24 cellular contexts compared by ENCODE assay signal in the genomic region with DNA sequence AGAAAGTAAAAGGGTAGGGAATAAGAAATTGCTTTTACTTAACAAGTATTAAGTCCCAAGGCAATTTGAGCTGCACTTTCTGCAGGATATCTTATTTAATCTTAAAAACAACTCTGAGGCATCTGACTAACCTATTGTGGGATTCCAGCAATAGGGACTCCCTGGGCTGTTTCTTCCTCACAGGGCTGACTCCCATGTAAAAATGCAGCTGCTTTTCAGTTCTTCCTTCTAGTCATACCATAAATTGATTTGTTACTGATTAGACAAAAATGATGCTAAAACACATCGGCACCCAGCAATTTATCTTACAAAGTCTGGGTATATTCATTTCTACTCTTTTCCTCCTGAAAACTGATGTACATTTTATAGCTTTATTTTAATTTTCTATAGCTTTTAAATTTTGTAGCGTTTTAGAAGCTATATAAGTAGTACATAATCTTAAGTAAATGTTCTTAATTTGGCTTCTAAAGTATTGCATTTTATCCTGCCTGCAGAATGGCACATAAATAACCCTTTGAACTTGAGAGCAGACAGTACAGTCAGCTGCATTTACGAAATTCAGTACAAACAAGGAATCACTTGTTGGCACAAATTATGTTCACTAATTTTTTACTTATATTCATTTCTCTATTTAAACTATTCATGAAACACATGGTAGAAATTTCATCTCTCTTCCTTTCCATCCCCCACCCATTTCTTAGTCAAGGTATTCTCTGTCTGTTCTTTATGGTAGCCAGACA.
A peak's percentile ranks its signal among the peaks of the same experiment; 100 is the strongest.
DNase-seq lines count a peak whose midpoint lies in the region; ATAC-seq, FAIRE-seq and TF ChIP-seq lines count a peak whose summit lies in the region.
"Had no signal": no experiment of that assay in that cellular context is flagged by ENCODE, and none has a peak within 500 bp of the region (broad histone marks: within the 10 kb centered on the region; RNA-seq: fewer than 3 reads in every experiment).

No MANE protein-coding gene starts in this region.

- peaks cover 7 to 51% (median 35%) of the 10 kb centered on the region in 4 donors for H3K4me1 ChIP-seq in stomach
- H3K4me1 ChIP-seq: HAP-1, SJCRH30 had no signal

- no peak overlapping the region for H3K27ac Mint-ChIP-seq in natural killer cell
- no peak overlapping the region for H3K27ac Mint-ChIP-seq in natural killer cell treated with Interleukin-12 subunit alpha and Interleukin-12 subunit beta and Interleukin-15 and Interleukin-18, amount 100 ng/mL, for 72 hours
- H3K27ac Mint-ChIP-seq: GM23338 had no signal

- FAIRE-seq in GM19239 (lab: Jason Lieb, UNC): no peak
- FAIRE-seq: K562, RCC 7860 had no signal

- H3K36me3 Mint-ChIP-seq in natural killer cell: no peaks in the 10 kb centered on the region
- H3K36me3 Mint-ChIP-seq in natural killer cell treated with Interleukin-12 subunit alpha and Interleukin-12 subunit beta and Interleukin-15 and Interleukin-18, amount 100 ng/mL, for 72 hours: no peaks in the 10 kb centered on the region
- H3K36me3 Mint-ChIP-seq: CD8-positive, alpha-beta memory T cell had no signal

- TF ChIP-seq EP300 in stomach (IDR thresholded peaks at IDR 0.05): no peak

- no peaks in the 10 kb centered on the region for H3K9me3 ChIP-seq in stomach
- H3K9me3 ChIP-seq: HAP-1, SJCRH30 had no signal

- TF ChIP-seq CTCF in natural killer cell (IDR thresholded peaks at IDR 0.05) (no peak), VCaP (conservative IDR thresholded peaks at IDR 0.05) (no peak), fibroblast of villous mesenchyme (IDR thresholded peaks at IDR 0.05; ENCODE audit: insufficient read depth, low read depth, low read length) (no peak), stomach (IDR thresholded peaks at IDR 0.05) (no peak)

- H3K27me3 ChIP-seq in stomach: no peaks in the 10 kb centered on the region
- H3K27me3 ChIP-seq: SJCRH30 had no signal

- no peaks in the 10 kb centered on the region for H3K36me3 ChIP-seq in stomach
- H3K36me3 ChIP-seq: HAP-1, SJCRH30 had no signal

- WGBS in stomach, 5 donors: 43 to 68% (median 51%) methylated on average over 3 of the region's 3 CpGs

- TF ChIP-seq POLR2A in stomach (IDR thresholded peaks at IDR 0.05): no peak

- H3K4me1 Mint-ChIP-seq in natural killer cell: peaks cover 19 to 28% of the 10 kb centered on the region in 2 donors
- peaks cover 15 to 23% of the 10 kb centered on the region in 2 donors for H3K4me1 Mint-ChIP-seq in natural killer cell treated with Interleukin-12 subunit alpha and Interleukin-12 subunit beta and Interleukin-15 and Interleukin-18, amount 100 ng/mL, for 72 hours (ENCODE audit: low read depth in 2 of 2)

- ATAC-seq in natural killer cell (no peak), HG03045 (IDR thresholded peaks at IDR 0.05; ENCODE audit: unreplicated experiment) (no peak), HG03378 (IDR thresholded peaks at IDR 0.05; ENCODE audit: unreplicated experiment) (no peak)
- ATAC-seq in natural killer cell treated with Interleukin-12 subunit alpha and Interleukin-12 subunit beta and Interleukin-15 and Interleukin-18, amount 100 ng/mL, for 72 hours: no peak
- ATAC-seq: GM23338, K562 had no signal

- H3K9me3 Mint-ChIP-seq in natural killer cell: no peaks in the 10 kb centered on the region
- H3K9me3 Mint-ChIP-seq in natural killer cell treated with Interleukin-12 subunit alpha and Interleukin-12 subunit beta and Interleukin-15 and Interleukin-18, amount 100 ng/mL, for 72 hours: no peaks in the 10 kb centered on the region
- H3K9me3 Mint-ChIP-seq: CD8-positive, alpha-beta memory T cell; GM23338 had no signal

- peak overlapping the region; percentile 81 for H3K4me3 Mint-ChIP-seq in natural killer cell
- H3K4me3 Mint-ChIP-seq in natural killer cell treated with Interleukin-12 subunit alpha and Interleukin-12 subunit beta and Interleukin-15 and Interleukin-18, amount 100 ng/mL, for 72 hours: no peak overlapping the region
- H3K4me3 Mint-ChIP-seq: GM23338 had no signal

- no peaks in the 10 kb centered on the region for H3K27me3 Mint-ChIP-seq in natural killer cell (ENCODE audit: low read depth in 2 of 2)
- no peaks in the 10 kb centered on the region for H3K27me3 Mint-ChIP-seq in natural killer cell treated with Interleukin-12 subunit alpha and Interleukin-12 subunit beta and Interleukin-15 and Interleukin-18, amount 100 ng/mL, for 72 hours

- H3K27ac ChIP-seq in VCaP (peak overlapping the region; percentile 93; the same call in 1 of the 2 replicates), stomach (peak overlapping the region in 3 of 5 donors; percentile 70 to 87 (median 73))
- H3K27ac ChIP-seq: SJCRH30 had no signal

- intact Hi-C loops in natural killer cell (cut with micrococcal nuclease): loop anchor here (10.0 kb wide), 1 partner anchor 124 kb away; no protein-coding TSS in a partner anchor
- intact Hi-C loops in stomach (cut with DNase I; ENCODE audit: low total_unique reads): no loop called here

- H3K4me3 ChIP-seq in fibroblast of villous mesenchyme (ENCODE audit: low read depth, low read length) (no peak overlapping the region), stomach (no peak overlapping the region)
- H3K4me3 ChIP-seq: GM23338, HAP-1, K562, SJCRH30 had no signal

- DNase-seq in natural killer cell: no peak
- no peak for DNase-seq in natural killer cell treated with Interleukin-12 subunit alpha and Interleukin-12 subunit beta and Interleukin-15 and Interleukin-18, amount 100 ng/mL, for 72 hours (ENCODE audit: low spot score)
- DNase-seq in fibroblast of villous mesenchyme (ENCODE audit: low read depth): peak; percentile 44
- DNase-seq in stomach: no peak
- no peak for DNase-seq in GM19239 (ENCODE audit: insufficient read length, low spot score)
- DNase-seq: CD8-positive, alpha-beta memory T cell; DMS53; GF-D8; MM.1S; NCI-H1105; NCI-H2081; NCI-H2171; NCI-H345; NCI-H524; NCI-H774; NK-92 treated with Interleukin-12 subunit alpha and Interleukin-12 subunit beta, amount 100 ng/mL, for 24 hours; SJCRH30 had no signal
